In genomic region chr3:134645515-134645914, GRCh38 we compare ENCODE assay signal across 21 cellular contexts. TPM values are rescaled to one million over a fixed set of nuclear protein-coding genes. Genes with fewer than 3 reads are reported as not detected.
"Had no signal": no experiment of that assay in that cellular context is flagged by ENCODE, and none has a peak within 500 bp of the region (broad histone marks: within the 10 kb centered on the region; RNA-seq: fewer than 3 reads in every experiment).

No MANE protein-coding gene starts in this region.

- H3K27ac Mint-ChIP-seq: immature natural killer cell; naive thymus-derived CD8-positive, alpha-beta T cell; stimulated activated naive B cell treated with anti-CD40 and anti-IgM and Interleukin-4, amounts not matched to agents 10 μg/mL and 1 μg/mL and 100 μg/mL, for 72 hours had no signal

- H3K4me3 ChIP-seq: dorsolateral prefrontal cortex, ovary, skin epidermis, thoracic aorta, transverse colon had no signal

- H3K27ac ChIP-seq: dorsolateral prefrontal cortex, ovary, skin epidermis, thoracic aorta, transverse colon had no signal

- H3K36me3 Mint-ChIP-seq: immature natural killer cell; naive thymus-derived CD8-positive, alpha-beta T cell; stimulated activated naive B cell treated with anti-CD40 and anti-IgM and Interleukin-4, amounts not matched to agents 10 μg/mL and 1 μg/mL and 100 μg/mL, for 72 hours had no signal

- H3K27me3 ChIP-seq: dorsolateral prefrontal cortex, ovary had no signal

- H3K4me3 Mint-ChIP-seq: central memory CD8-positive, alpha-beta T cell; immature natural killer cell; naive thymus-derived CD8-positive, alpha-beta T cell; stimulated activated naive B cell treated with anti-CD40 and anti-IgM and Interleukin-4, amounts not matched to agents 10 μg/mL and 1 μg/mL and 100 μg/mL, for 72 hours; stimulated activated naive CD8-positive, alpha-beta T cell treated with anti-CD3 and anti-CD28 coated beads, Interleukin-15, amount 100 ng/mL, for 72 hours had no signal

- H3K27me3 Mint-ChIP-seq: central memory CD8-positive, alpha-beta T cell had no signal

- H3K9me3 ChIP-seq: ovary, thoracic aorta, transverse colon had no signal

- H3K4me1 Mint-ChIP-seq: central memory CD8-positive, alpha-beta T cell; immature natural killer cell; stimulated activated naive CD8-positive, alpha-beta T cell treated with anti-CD3 and anti-CD28 coated beads, Interleukin-15, amount 100 ng/mL, for 72 hours had no signal

- H3K36me3 ChIP-seq: ovary, thoracic aorta, transverse colon had no signal

- DNase-seq: cortex of kidney; effector CD8-positive, alpha-beta T cell; immature natural killer cell; kidney; left colon; mammary epithelial cell; naive thymus-derived CD8-positive, alpha-beta T cell; ovary; stimulated activated CD4-positive, alpha-beta T cell treated with anti-CD3 and anti-CD28 coated beads, Interleukin-2, amount 100 ng/mL, for 24 hours; stimulated activated CD4-positive, alpha-beta T cell treated with anti-CD3 and anti-CD28 coated beads, Interleukin-4, amount 100 ng/mL, for 4 hours; stimulated activated naive B cell treated with anti-CD40 and anti-IgM and Interleukin-4, amounts not matched to agents 10 μg/mL and 1 μg/mL and 100 μg/mL, for 72 hours; stimulated activated naive CD8-positive, alpha-beta T cell treated with anti-CD3 and anti-CD28 coated beads, Interleukin-15, amount 100 ng/mL, for 72 hours; transverse colon had no signal

- H3K9me3 Mint-ChIP-seq: central memory CD8-positive, alpha-beta T cell; immature natural killer cell; naive thymus-derived CD8-positive, alpha-beta T cell; stimulated activated naive B cell treated with anti-CD40 and anti-IgM and Interleukin-4, amounts not matched to agents 10 μg/mL and 1 μg/mL and 100 μg/mL, for 72 hours; stimulated activated naive CD8-positive, alpha-beta T cell treated with anti-CD3 and anti-CD28 coated beads, Interleukin-15, amount 100 ng/mL, for 72 hours had no signal

- ATAC-seq: esophagus mucosa; naive thymus-derived CD8-positive, alpha-beta T cell; sciatic nerve; stimulated activated naive B cell treated with anti-CD40 and anti-IgM and Interleukin-4, amounts not matched to agents 10 μg/mL and 1 μg/mL and 100 μg/mL, for 72 hours; stimulated activated naive CD8-positive, alpha-beta T cell treated with anti-CD3 and anti-CD28 coated beads, Interleukin-15, amount 100 ng/mL, for 72 hours had no signal

RNA-seq across cellular contexts. Expression of gene KY, which starts 5.3 kb away (rescaled TPM):
- total RNA-seq: esophagus mucosa; mesenteric fat pad; naive thymus-derived CD8-positive, alpha-beta T cell; subcutaneous adipose tissue had no signal
